In the genomic region with DNA sequence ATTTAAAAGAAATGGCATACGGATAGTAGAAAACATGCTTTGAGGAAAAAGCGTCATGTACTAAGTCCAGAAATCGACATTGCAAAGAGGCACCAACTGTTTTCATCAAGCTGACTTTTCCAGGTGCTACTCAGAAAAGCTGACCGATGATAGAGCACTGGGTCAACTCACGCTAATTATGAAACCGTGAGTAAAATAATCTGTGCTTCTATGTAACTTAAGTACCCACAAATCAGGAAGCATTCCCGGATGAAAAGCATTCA, we compare ENCODE assay signal across 8 cellular contexts. TPM values are rescaled to one million over a fixed set of nuclear protein-coding genes. Genes with fewer than 3 reads are reported as not detected.
DNase-seq lines count a peak whose midpoint lies in the region; ATAC-seq and TF ChIP-seq lines count a peak whose summit lies in the region.

No MANE protein-coding gene starts in this region.

- peak overlapping the region; percentile 46 for H3K4ac ChIP-seq in mesendoderm (ENCODE audit: low read depth, low read length)

- no peak overlapping the region for H2BK120ac ChIP-seq in mesendoderm (ENCODE audit: low read depth, low read length)

- H3K4me3 ChIP-seq in CD8-positive, alpha-beta memory T cell (ENCODE audit: low read length), result peak overlapping the region; percentile 100
- H3K4me3 ChIP-seq in mammary epithelial cell (replicated peaks in 1 of 3; ENCODE audit: insufficient read depth in 1 of 3, low read depth in 2 of 3, low read length in 3 of 3) (peak overlapping the region; percentile 54 to 86 (median 74)), mesendoderm (ENCODE audit: low read length) (peak overlapping the region; percentile 61)

- no TSS peak for BruUV-seq in mammary epithelial cell (replicated peaks; lab: Mats Ljungman, UMichigan)

- H3K79me2 ChIP-seq in mammary epithelial cell (ENCODE audit: insufficient read depth, low read length) (peaks cover 41% of the 10 kb centered on the region), mesendoderm (ENCODE audit: control insufficient read depth, insufficient read depth, low read length) (peaks cover 30% of the 10 kb centered on the region)

- peaks cover 19% of the 10 kb centered on the region for H3K4me1 ChIP-seq in CD8-positive, alpha-beta memory T cell (ENCODE audit: insufficient read depth, low read length)
- H3K4me1 ChIP-seq in mammary epithelial cell (ENCODE audit: insufficient read depth, low read length) (peaks cover 16% of the 10 kb centered on the region), mesendoderm (ENCODE audit: control insufficient read depth, low read depth, low read length) (peaks cover 2% of the 10 kb centered on the region)

- in situ Hi-C loops in mammary epithelial cell (cut with MboI; ENCODE audit: low sequenced_read_pairs in 2 of 2), result no loop called here

- peaks cover 7 to 26% of the 10 kb centered on the region in 2 donors for H3K27me3 Mint-ChIP-seq in CD8-positive, alpha-beta memory T cell

- H3K27me3 ChIP-seq in CD8-positive, alpha-beta memory T cell (ENCODE audit: insufficient read depth, low read length, poor library complexity, severe bottlenecking), result no peaks in the 10 kb centered on the region
- no peaks in the 10 kb centered on the region for H3K27me3 ChIP-seq in mammary epithelial cell (ENCODE audit: insufficient read depth, low read length)
- H3K27me3 ChIP-seq in mesendoderm (ENCODE audit: insufficient read depth, low read length, poor library complexity), result no peaks in the 10 kb centered on the region

- CTCF ChIA-PET in CD8-positive, alpha-beta memory T cell (lab: Charles Lee), result no interaction called here
- CTCF ChIA-PET in mammary epithelial cell (lab: Charles Lee; ENCODE audit: low non-redundant PET), result no interaction called here

- no peak overlapping the region for H3K18ac ChIP-seq in mesendoderm (ENCODE audit: low read length)

- H3K36me3 ChIP-seq in CD8-positive, alpha-beta memory T cell (ENCODE audit: insufficient read depth, low read length), result peaks cover 6% of the 10 kb centered on the region
- H3K36me3 ChIP-seq in mammary epithelial cell (ENCODE audit: insufficient read depth, low read length) (no peaks in the 10 kb centered on the region), mesendoderm (ENCODE audit: control insufficient read depth, insufficient read depth, low read length) (no peaks in the 10 kb centered on the region)

- H3K4me3 Mint-ChIP-seq in CD8-positive, alpha-beta memory T cell, result peak overlapping the region; percentile 95 to 98 (median 98)

- H3K9me3 Mint-ChIP-seq in CD8-positive, alpha-beta memory T cell, result no peaks in the 10 kb centered on the region

- H2AK5ac ChIP-seq in mesendoderm (ENCODE audit: low read length), result no peak overlapping the region

- WGBS in mammary epithelial cell (ENCODE audit: low coverage, missing lambda C conversion rate), result 2% methylated on average over 7 of the region's 7 CpGs
- WGBS in mesendoderm (ENCODE audit: extremely low coverage, insufficient coverage, low lambda C conversion rate), result no CpG with 5 or more reads among the region's 7 CpGs

- H3K27ac Mint-ChIP-seq in CD8-positive, alpha-beta memory T cell, result peak overlapping the region; percentile 91 to 98 (median 98)

- peak overlapping the region; percentile 94 for H3K4me2 ChIP-seq in mammary epithelial cell (ENCODE audit: insufficient read depth, low read depth, low read length)
- H3K4me2 ChIP-seq in mesendoderm (ENCODE audit: low read length), result peak overlapping the region; percentile 63

- peak overlapping the region; percentile 92 for H2AFZ ChIP-seq in mammary epithelial cell (ENCODE audit: low read depth, low read length)

- H3K9ac ChIP-seq in mammary epithelial cell (ENCODE audit: insufficient read depth, low read length) (peak overlapping the region; percentile 94), mesendoderm (ENCODE audit: low read length) (peak overlapping the region; percentile 82)

- TF ChIP-seq CTCF in mammary epithelial cell (conservative IDR thresholded peaks at IDR 0.05 in 1 of 2, IDR thresholded peaks at IDR 0.05 in 1 of 2; ENCODE audit: extremely low read depth in 1 of 2, insufficient read depth in 1 of 2, low read depth in 1 of 2, low read length in 2 of 2), result no peak

- no peak overlapping the region for H3K23ac ChIP-seq in mesendoderm (ENCODE audit: low read length)

- peak overlapping the region; percentile 84 for H3K27ac ChIP-seq in CD8-positive, alpha-beta memory T cell (ENCODE audit: low read depth, low read length)
- H3K27ac ChIP-seq in mammary epithelial cell (ENCODE audit: insufficient read depth, low read depth, low read length) (peak overlapping the region; percentile 89), mesendoderm (ENCODE audit: low read depth, low read length) (no peak overlapping the region)

- H3K79me1 ChIP-seq in mesendoderm (ENCODE audit: low read length), result no peaks in the 10 kb centered on the region

- H4K20me1 ChIP-seq in mammary epithelial cell (ENCODE audit: insufficient read depth, low read length), result no peaks in the 10 kb centered on the region

- POLR2A ChIA-PET in CD8-positive, alpha-beta memory T cell (lab: Charles Lee), result interaction anchor here (0.6 kb wide), 1 partner anchor 1815 kb away, joined by 3 read pairs; no protein-coding TSS in a partner anchor

- no peak overlapping the region for H4K8ac ChIP-seq in mesendoderm (ENCODE audit: low read depth, low read length)

- H3K9me3 ChIP-seq in CD8-positive, alpha-beta memory T cell (ENCODE audit: low read length), result no peaks in the 10 kb centered on the region
- no peaks in the 10 kb centered on the region for H3K9me3 ChIP-seq in mammary epithelial cell (replicated peaks; ENCODE audit: insufficient read depth, low read length)

- ATAC-seq in GM19467 (IDR thresholded peaks at IDR 0.05; ENCODE audit: unreplicated experiment) (peak; percentile 28), HG03521 (IDR thresholded peaks at IDR 0.05; ENCODE audit: unreplicated experiment) (peak; percentile 30), esophagus mucosa (no peak)

- peaks cover 0 to 20% (median 4%) of the 10 kb centered on the region in 3 donors for H3K36me3 Mint-ChIP-seq in CD8-positive, alpha-beta memory T cell

- DNase-seq in CD8-positive, alpha-beta memory T cell, result no peak
- DNase-seq in mammary epithelial cell, result no peak
- no peak for DNase-seq in mesendoderm
- no peak for DNase-seq in COR-L47 (lab: John Stamatoyannopoulos, UW)
- no peak for DNase-seq in stimulated activated CD4-positive, alpha-beta T cell treated with anti-CD3 and anti-CD28 coated beads, Interleukin-4, amount 100 ng/mL, for 1 hour

- H2BK5ac ChIP-seq in mesendoderm (ENCODE audit: low read length), result no peak overlapping the region

- intact Hi-C loops in mammary epithelial cell (cut with micrococcal nuclease), result loop anchor here (1.0 to 2.0 kb wide), 3 partner anchors 45 to 124 kb away; a partner anchor contains a TSS

- dilution Hi-C loops in mammary epithelial cell (cut with HindIII; ENCODE audit: low sequenced_read_pairs), result no loop called here

- H4K5ac ChIP-seq in mesendoderm (ENCODE audit: low read length), result no peak overlapping the region

- peak overlapping the region; percentile 89 for H3K56ac ChIP-seq in mesendoderm (ENCODE audit: low read length)

- no peak overlapping the region for H2BK15ac ChIP-seq in mesendoderm (replicated peaks; ENCODE audit: low read depth)

- peaks cover 31 to 39% (median 33%) of the 10 kb centered on the region in 3 donors for H3K4me1 Mint-ChIP-seq in CD8-positive, alpha-beta memory T cell

RNA-seq across cellular contexts. Expression of a gene that starts 0.4 kb away (rescaled TPM):
- total RNA-seq in CD8-positive, alpha-beta memory T cell, result 10 to 100 TPM; 38.6 to 42.5 TPM
- 7.2 TPM for polyA plus RNA-seq in CD8-positive, alpha-beta memory T cell
- total RNA-seq in mammary epithelial cell (10 to 100 TPM; 15.0 to 19.7 TPM), esophagus mucosa (14.2 TPM)
- polyA plus RNA-seq in mammary epithelial cell, result 18.6 TPM
- 20.9 TPM for polyA minus RNA-seq in mammary epithelial cell
- 43.9 TPM for polyA plus RNA-seq in mesendoderm (2013, experiment 1 of 2)
- polyA plus RNA-seq in mesendoderm (2013, experiment 2 of 2), result 44.0 TPM

RNA-seq across cellular contexts. Expression of a gene that starts 45.3 kb away (rescaled TPM):
- total RNA-seq in CD8-positive, alpha-beta memory T cell, result 1 to 10 TPM; 3.5 to 3.6 TPM
- polyA plus RNA-seq in CD8-positive, alpha-beta memory T cell, result 0.76 TPM
- total RNA-seq in mammary epithelial cell, result 1 to 10 TPM; 1.0 to 1.7 TPM
- 0.23 TPM for polyA plus RNA-seq in mammary epithelial cell
- polyA minus RNA-seq in mammary epithelial cell, result 0.93 TPM
- 1.7 TPM for polyA plus RNA-seq in mesendoderm (2013, experiment 1 of 2)
- 1.2 TPM for polyA plus RNA-seq in mesendoderm (2013, experiment 2 of 2)
- total RNA-seq in esophagus mucosa, result 1.2 TPM
